Comparison of ENCODE assay signal across 9 cellular contexts in genomic region chr16:29963021-29963743, GRCh38. TPM values are rescaled to one million over a fixed set of nuclear protein-coding genes. Genes with fewer than 3 reads are reported as not detected.
DNase-seq lines count a peak whose midpoint lies in the region; ATAC-seq and TF ChIP-seq lines count a peak whose summit lies in the region.
"Had no signal": no experiment of that assay in that cellular context is flagged by ENCODE, and none has a peak within 500 bp of the region (broad histone marks: within the 10 kb centered on the region; RNA-seq: fewer than 3 reads in every experiment).

No MANE protein-coding gene starts in this region.

- peaks cover 7% of the 10 kb centered on the region for H3K36me3 Mint-ChIP-seq in activated T-helper 1 cell treated with anti-CD3 and anti-CD28 coated beads, Interleukin-12 subunit alpha, Interleukin-12 subunit beta, Interleukin-2, Interleukin-4 antibody, amounts not matched to agents 30 ng/mL and 10 ng/mL and 1 ng/mL, durations not matched to agents 14 hours and 24 hours and 36 hours (ENCODE audit: low read depth)

- H3K27me3 ChIP-seq in hepatocyte (no peaks in the 10 kb centered on the region), spleen (replicated peaks in 1 of 7) (no peaks in the 10 kb centered on the region)

- no peaks in the 10 kb centered on the region for H3K27me3 Mint-ChIP-seq in activated T-helper 1 cell treated with anti-CD3 and anti-CD28 coated beads, Interleukin-12 subunit alpha, Interleukin-12 subunit beta, Interleukin-2, Interleukin-4 antibody, amounts not matched to agents 30 ng/mL and 10 ng/mL and 1 ng/mL, durations not matched to agents 14 hours and 24 hours and 36 hours (ENCODE audit: insufficient read depth)

- no peak overlapping the region for H3K4me3 ChIP-seq in HEK293 (ENCODE audit: low read depth, low read length)
- H3K4me3 ChIP-seq in hepatocyte, result peak overlapping the region; percentile 54
- peak overlapping the region; percentile 52 to 92 (median 71) for H3K4me3 ChIP-seq in spleen

- CTCF ChIA-PET in HEK293 (lab: Yijun Ruan, JAX), result interaction anchor here (0.6 to 1.0 kb wide), 4 partner anchors 10 to 90 kb away, joined by 3 to 8 read pairs (median 4); partner anchors contain the start of gene TAOK2

- peak overlapping the region; percentile 16 for H3K27ac Mint-ChIP-seq in activated T-helper 1 cell treated with anti-CD3 and anti-CD28 coated beads, Interleukin-12 subunit alpha, Interleukin-12 subunit beta, Interleukin-2, Interleukin-4 antibody, amounts not matched to agents 30 ng/mL and 10 ng/mL and 1 ng/mL, durations not matched to agents 14 hours and 24 hours and 36 hours

- peaks cover 5% of the 10 kb centered on the region for H3K79me2 ChIP-seq in hepatocyte

- no peak for ATAC-seq in HG02852 (IDR thresholded peaks at IDR 0.05; ENCODE audit: unreplicated experiment)

- H3K4me1 ChIP-seq in HEK293 (ENCODE audit: control insufficient read depth, insufficient read depth, low read length) (0 out of 2 replicates have a peak, but pooled peaks cover 3% of the 10 kb centered on the region), hepatocyte (ENCODE audit: insufficient read depth) (peaks cover 5% of the 10 kb centered on the region), spleen (peaks cover 9 to 48% (median 27%) of the 10 kb centered on the region in 6 donors)

- H3K4me1 Mint-ChIP-seq in activated T-helper 1 cell treated with anti-CD3 and anti-CD28 coated beads, Interleukin-12 subunit alpha, Interleukin-12 subunit beta, Interleukin-2, Interleukin-4 antibody, amounts not matched to agents 30 ng/mL and 10 ng/mL and 1 ng/mL, durations not matched to agents 14 hours and 24 hours and 36 hours (ENCODE audit: low read depth), result peaks cover 24% of the 10 kb centered on the region

- 95% methylated on average over 14 of the region's 14 CpGs for WGBS in hepatocyte (ENCODE audit: low lambda C conversion rate, missing lambda C conversion rate)
- 80 to 87% (median 85%) methylated on average over 14 of the region's 14 CpGs for WGBS in spleen, 5 donors

- TF ChIP-seq POLR2A in spleen (IDR thresholded peaks at IDR 0.05), result no peak

- peaks cover 3 to 4% of the 10 kb centered on the region in 2 experiments; a peak in 2 of 3 replicates for H3K36me3 ChIP-seq in HEK293 (ENCODE audit: control insufficient read depth in 2 of 2, insufficient read depth in 1 of 2, low read length in 2 of 2)
- H3K36me3 ChIP-seq in hepatocyte (replicated peaks; ENCODE audit: insufficient read depth, low read depth), result no peaks in the 10 kb centered on the region
- H3K36me3 ChIP-seq in spleen, result peaks cover 0 to 46% (median 8%) of the 10 kb centered on the region in 6 donors

- H2AFZ ChIP-seq in hepatocyte, result no peak overlapping the region

- in situ Hi-C loops in GM13977 (cut with MboI; ENCODE audit: low pct_unique_long_range_greater_than_20kb, low sequenced_read_pairs, unreplicated experiment), result no loop called here

- H3K27ac ChIP-seq in HEK293 (ENCODE audit: extremely low read depth, low read depth, low read length), result no peak overlapping the region
- H3K27ac ChIP-seq in hepatocyte, result peak overlapping the region; percentile 94
- H3K27ac ChIP-seq in spleen, result peak overlapping the region; percentile 76 to 97 (median 94)

- H3K9me3 ChIP-seq in HEK293 (ENCODE audit: control insufficient read depth, insufficient read depth, low read depth, low read length), result no peaks in the 10 kb centered on the region
- no peaks in the 10 kb centered on the region for H3K9me3 ChIP-seq in hepatocyte (ENCODE audit: low read depth)
- no peaks in the 10 kb centered on the region for H3K9me3 ChIP-seq in spleen

- H3K9me3 Mint-ChIP-seq in activated T-helper 1 cell treated with anti-CD3 and anti-CD28 coated beads, Interleukin-12 subunit alpha, Interleukin-12 subunit beta, Interleukin-2, Interleukin-4 antibody, amounts not matched to agents 30 ng/mL and 10 ng/mL and 1 ng/mL, durations not matched to agents 14 hours and 24 hours and 36 hours, result no peaks in the 10 kb centered on the region

- TF ChIP-seq CTCF in HEK293 (tag by site-specific recombination; IDR thresholded peaks at IDR 0.05), result no peak
- TF ChIP-seq CTCF in hepatocyte (IDR thresholded peaks at IDR 0.05; ENCODE audit: poor library complexity), result no peak
- no peak for TF ChIP-seq CTCF in spleen (IDR thresholded peaks at IDR 0.05 in 8 of 11, conservative IDR thresholded peaks at IDR 0.05 in 3 of 11)
- TF ChIP-seq CTCF in GM13977 (IDR thresholded peaks at IDR 0.05; ENCODE audit: extremely low read depth, insufficient read depth, missing control alignments), result no peak

- intact Hi-C loops in activated T-helper 1 cell treated with anti-CD3 and anti-CD28 coated beads, Interleukin-12 subunit alpha, Interleukin-12 subunit beta, Interleukin-2, Interleukin-4 antibody, amounts not matched to agents 30 ng/mL and 10 ng/mL and 1 ng/mL, durations not matched to agents 14 hours and 24 hours and 36 hours (cut with micrococcal nuclease), result no loop called here
- intact Hi-C loops in spleen (cut with DNase I; ENCODE audit: low total_unique reads), result loop anchor here (5.0 kb wide), 1 partner anchor 39 kb away; no protein-coding TSS in a partner anchor

- POLR2A ChIA-PET in HEK293 (lab: Yijun Ruan, JAX), result interaction anchor here (1.4 kb wide), 1 partner anchor 10 kb away, joined by 11 read pairs; the partner anchor contains the start of gene TAOK2

- no peaks in the 10 kb centered on the region for H3K9me2 ChIP-seq in hepatocyte (replicated peaks; ENCODE audit: insufficient read depth)

- no peak for DNase-seq in activated T-helper 1 cell treated with anti-CD3 and anti-CD28 coated beads, Interleukin-12 subunit alpha, Interleukin-12 subunit beta, Interleukin-2, Interleukin-4 antibody, amounts not matched to agents 30 ng/mL and 10 ng/mL and 1 ng/mL, durations not matched to agents 14 hours and 24 hours and 36 hours (ENCODE audit: low spot score)
- DNase-seq in hepatocyte (ENCODE audit: low spot score) (no peak), spleen (no peak), epidermal melanocyte (ENCODE audit: insufficient read length, low spot score) (no peak), Ammon's horn (ENCODE audit: low spot score) (no peak), GM13977 (ENCODE audit: low spot score) (no peak)
- DNase-seq: NCI-H774 had no signal

- peak overlapping the region; percentile 92 for H3K4me2 ChIP-seq in hepatocyte

- no peaks in the 10 kb centered on the region for H4K20me1 ChIP-seq in hepatocyte (ENCODE audit: insufficient read depth, poor library complexity, severe bottlenecking)

- peak overlapping the region; percentile 86 for H3K4me3 Mint-ChIP-seq in activated T-helper 1 cell treated with anti-CD3 and anti-CD28 coated beads, Interleukin-12 subunit alpha, Interleukin-12 subunit beta, Interleukin-2, Interleukin-4 antibody, amounts not matched to agents 30 ng/mL and 10 ng/mL and 1 ng/mL, durations not matched to agents 14 hours and 24 hours and 36 hours

TF ChIP-seq in HEK293, 187 proteins besides CTCF, POLR2A, EP300 and RAD21:
- TF ChIP-seq KLF7 (tag by site-specific recombination; IDR thresholded peaks at IDR 0.05; ENCODE audit: borderline replicate concordance) (no peak), KLF1 (tag by site-specific recombination; IDR thresholded peaks at IDR 0.05) (peak; percentile 31; the same call in 1 of the 2 replicates), ZBTB20 (tag by site-specific recombination; IDR thresholded peaks at IDR 0.05) (no peak), ZNF529 (tag by site-specific recombination; IDR thresholded peaks at IDR 0.05; ENCODE audit: insufficient replicate concordance) (no peak)

RNA-seq across cellular contexts. Expression of gene TMEM219, which starts 1.3 kb away (rescaled TPM):
- total RNA-seq in activated T-helper 1 cell treated with anti-CD3 and anti-CD28 coated beads, Interleukin-12 subunit alpha, Interleukin-12 subunit beta, Interleukin-2, Interleukin-4 antibody, amounts not matched to agents 30 ng/mL and 10 ng/mL and 1 ng/mL, durations not matched to agents 14 hours and 24 hours and 36 hours, result 41.5 and 43.7 TPM in 2 replicates
- total RNA-seq in hepatocyte, result 106 and 119 TPM in 2 replicates
- polyA plus RNA-seq in hepatocyte, result 175 and 189 TPM in 2 replicates
- total RNA-seq in spleen, result 100 to 1,000 TPM in 5 of 7 donors, 10 to 100 TPM in 2; 89.3 to 135 (median 107) TPM
- polyA plus RNA-seq in spleen, result 100 to 1,000 TPM; 144 to 191 (median 155) TPM

RNA-seq across cellular contexts. Expression of gene TAOK2, which starts 10.5 kb away (rescaled TPM):
- 38.5 and 39.7 TPM in 2 replicates for total RNA-seq in activated T-helper 1 cell treated with anti-CD3 and anti-CD28 coated beads, Interleukin-12 subunit alpha, Interleukin-12 subunit beta, Interleukin-2, Interleukin-4 antibody, amounts not matched to agents 30 ng/mL and 10 ng/mL and 1 ng/mL, durations not matched to agents 14 hours and 24 hours and 36 hours
- 28.0 and 33.4 TPM in 2 replicates for total RNA-seq in hepatocyte
- 24.3 and 24.5 TPM in 2 replicates for polyA plus RNA-seq in hepatocyte
- 10 to 100 TPM; 60.0 to 96.5 (median 78.6) TPM for total RNA-seq in spleen
- polyA plus RNA-seq in spleen, result 10 to 100 TPM; 13.2 to 52.0 (median 18.5) TPM

RNA-seq across cellular contexts. Expression of gene HIRIP3, which starts 32.2 kb away (rescaled TPM):
- 48.8 and 50.1 TPM in 2 replicates for total RNA-seq in activated T-helper 1 cell treated with anti-CD3 and anti-CD28 coated beads, Interleukin-12 subunit alpha, Interleukin-12 subunit beta, Interleukin-2, Interleukin-4 antibody, amounts not matched to agents 30 ng/mL and 10 ng/mL and 1 ng/mL, durations not matched to agents 14 hours and 24 hours and 36 hours
- total RNA-seq in hepatocyte, result 10.6 and 12.4 TPM in 2 replicates
- polyA plus RNA-seq in hepatocyte, result 9.0 and 12.9 TPM in 2 replicates
- total RNA-seq in spleen, result 10 to 100 TPM in 6 of 7 donors, 1 to 10 TPM in 1; 10.0 to 17.7 (median 13.4) TPM
- polyA plus RNA-seq in spleen, result 10 to 100 TPM; 12.5 to 16.1 (median 15.5) TPM

RNA-seq across cellular contexts. Expression of gene INO80E, which starts 32.9 kb away (rescaled TPM):
- 128 and 137 TPM in 2 replicates for total RNA-seq in activated T-helper 1 cell treated with anti-CD3 and anti-CD28 coated beads, Interleukin-12 subunit alpha, Interleukin-12 subunit beta, Interleukin-2, Interleukin-4 antibody, amounts not matched to agents 30 ng/mL and 10 ng/mL and 1 ng/mL, durations not matched to agents 14 hours and 24 hours and 36 hours
- total RNA-seq in hepatocyte (61.2 and 99.9 TPM in 2 replicates), spleen (10 to 100 TPM; 62.6 to 89.5 (median 72.6) TPM)
- polyA plus RNA-seq in hepatocyte (14.0 and 17.6 TPM in 2 replicates), spleen (10 to 100 TPM; 47.9 to 93.3 (median 57.1) TPM)

RNA-seq across cellular contexts. Expression of gene KCTD13, which starts 37.2 kb away (rescaled TPM):
- 53.7 and 58.2 TPM in 2 replicates for total RNA-seq in activated T-helper 1 cell treated with anti-CD3 and anti-CD28 coated beads, Interleukin-12 subunit alpha, Interleukin-12 subunit beta, Interleukin-2, Interleukin-4 antibody, amounts not matched to agents 30 ng/mL and 10 ng/mL and 1 ng/mL, durations not matched to agents 14 hours and 24 hours and 36 hours
- total RNA-seq in hepatocyte (5.3 and 14.3 TPM in 2 replicates), spleen (10 to 100 TPM; 20.7 to 59.3 (median 34.7) TPM)
- polyA plus RNA-seq in hepatocyte (18.8 and 23.5 TPM in 2 replicates), spleen (10 to 100 TPM; 11.2 to 18.9 (median 15.3) TPM)
